Comparison of ENCODE assay signal across 10 cellular contexts in genomic region chr9:74499770-74500583, GRCh38. TPM values are rescaled to one million over a fixed set of nuclear protein-coding genes. Genes with fewer than 3 reads are reported as not detected.
A peak's percentile ranks its signal among the peaks of the same experiment; 100 is the strongest.
DNase-seq lines count a peak whose midpoint lies in the region; ATAC-seq and TF ChIP-seq lines count a peak whose summit lies in the region.
"Had no signal": no experiment of that assay in that cellular context is flagged by ENCODE, and none has a peak within 500 bp of the region (broad histone marks: within the 10 kb centered on the region; RNA-seq: fewer than 3 reads in every experiment).

No MANE protein-coding gene starts in this region.

- H3K27me3 ChIP-seq in upper lobe of right lung = peaks cover 40% of the 10 kb centered on the region

- peaks cover 35 to 52% of the 10 kb centered on the region in 2 donors for H3K27me3 Mint-ChIP-seq in effector memory CD8-positive, alpha-beta T cell
- peaks cover 44 to 56% (median 50%) of the 10 kb centered on the region in 3 donors for H3K27me3 Mint-ChIP-seq in naive B cell

- H3K27ac Mint-ChIP-seq in effector memory CD8-positive, alpha-beta T cell = no peak overlapping the region
- peak overlapping the region in 1 of 6 donors; percentile 10 for H3K27ac Mint-ChIP-seq in naive B cell

- H3K27ac ChIP-seq in upper lobe of right lung = no peak overlapping the region
- H3K27ac ChIP-seq: C4-2B had no signal

- peak; percentile 61 for DNase-seq in Right ventricle myocardium inferior (ENCODE audit: missing footprints)
- no peak for DNase-seq in cardiac septum (ENCODE audit: low spot score)
- DNase-seq in effector memory CD8-positive, alpha-beta T cell = no peak
- no peak for DNase-seq in naive B cell
- no peak for DNase-seq in upper lobe of right lung
- no peak for DNase-seq in NCI-H526 treated with DMSO at 0.1 percent for 48 hours (lab: John Stamatoyannopoulos, UW)
- DNase-seq in ACHN = no peak

- H3K4me3 Mint-ChIP-seq in effector memory CD8-positive, alpha-beta T cell = peak overlapping the region; percentile 64 to 83
- peak overlapping the region; percentile 74 to 92 (median 84) for H3K4me3 Mint-ChIP-seq in naive B cell

- no peaks in the 10 kb centered on the region for H3K36me3 ChIP-seq in upper lobe of right lung

- H3K4me1 Mint-ChIP-seq in effector memory CD8-positive, alpha-beta T cell (ENCODE audit: low read depth in 2 of 2) = peaks cover 15 to 16% of the 10 kb centered on the region in 2 donors
- H3K4me1 Mint-ChIP-seq in naive B cell = peaks cover 26 to 45% (median 39%) of the 10 kb centered on the region in 3 donors

- H3K9me3 Mint-ChIP-seq in effector memory CD8-positive, alpha-beta T cell = peaks cover 0 to 3% of the 10 kb centered on the region in 2 donors
- peaks cover 0 to 4% (median 0%) of the 10 kb centered on the region in 7 donors for H3K9me3 Mint-ChIP-seq in naive B cell

- H3K36me3 Mint-ChIP-seq in effector memory CD8-positive, alpha-beta T cell (ENCODE audit: insufficient read depth) = peaks cover 14% of the 10 kb centered on the region
- peaks cover 0 to 26% of the 10 kb centered on the region in 2 donors for H3K36me3 Mint-ChIP-seq in naive B cell

- TF ChIP-seq CTCF in upper lobe of right lung (IDR thresholded peaks at IDR 0.05) = no peak

- intact Hi-C loops in Right ventricle myocardium inferior (cut with DNase I) (no loop called here), cardiac septum (cut with DNase I) (no loop called here), upper lobe of right lung (cut with DNase I) (no loop called here)

- in situ Hi-C loops in ACHN (cut with HindIII; ENCODE audit: low pct_ligation_motif_present, low pct_unique_long_range_greater_than_20kb, low sequenced_read_pairs) = no loop called here

- H3K4me3 ChIP-seq in upper lobe of right lung = peak overlapping the region; percentile 63

- H3K4me1 ChIP-seq in upper lobe of right lung = peaks cover 18% of the 10 kb centered on the region

- ATAC-seq in Right ventricle myocardium inferior (no peak), naive B cell (ENCODE audit: low read depth in 2 of 2) (no peak), upper lobe of right lung (no peak), HG03521 (IDR thresholded peaks at IDR 0.05; ENCODE audit: unreplicated experiment) (no peak)
- ATAC-seq in effector memory CD8-positive, alpha-beta T cell (replicated peaks) = no peak

- no peaks in the 10 kb centered on the region for H3K9me3 ChIP-seq in upper lobe of right lung

RNA-seq across cellular contexts. Expression of gene RORB, which starts 2.8 kb away (rescaled TPM):
- total RNA-seq in Right ventricle myocardium inferior (5.6 TPM), cardiac septum (0.73 TPM), upper lobe of right lung (2.1 TPM)
- polyA plus RNA-seq in naive B cell (ENCODE audit: low read depth in 6 of 6) = not detected
- total RNA-seq: kidney epithelial cell had no signal
